Comparison of ENCODE assay signal across 31 cellular contexts in the genomic region with DNA sequence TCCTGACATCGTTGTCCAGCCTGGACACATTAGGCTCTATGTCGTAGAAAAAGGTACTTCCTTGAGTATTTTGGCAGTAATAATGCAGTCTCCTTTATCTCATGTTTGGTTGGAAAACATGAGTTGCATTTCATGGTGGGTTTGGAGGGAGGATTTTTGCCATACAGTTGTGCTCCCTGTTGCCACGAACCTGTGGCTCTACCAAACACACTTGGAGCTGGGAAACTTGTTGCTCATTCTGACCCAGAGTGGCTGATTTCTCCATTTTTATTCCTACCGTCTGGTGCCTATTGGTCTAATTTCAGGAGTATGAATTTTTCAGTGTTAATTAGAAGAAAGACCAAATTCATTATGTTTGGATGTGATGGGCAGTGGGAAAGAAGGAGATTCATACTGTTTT. TPM values are rescaled to one million over a fixed set of nuclear protein-coding genes. Genes with fewer than 3 reads are reported as not detected.
DNase-seq lines count a peak whose midpoint lies in the region; ATAC-seq and TF ChIP-seq lines count a peak whose summit lies in the region.
"Had no signal": no experiment of that assay in that cellular context is flagged by ENCODE, and none has a peak within 500 bp of the region (broad histone marks: within the 10 kb centered on the region; RNA-seq: fewer than 3 reads in every experiment).

No MANE protein-coding gene starts in this region.

- H3K4me1 ChIP-seq in HEK293 (ENCODE audit: control insufficient read depth, insufficient read depth, low read length): no peaks in the 10 kb centered on the region
- peaks cover 9% of the 10 kb centered on the region for H3K4me1 ChIP-seq in smooth muscle cell (ENCODE audit: low read depth)
- H3K4me1 ChIP-seq in suprapubic skin: peaks cover 20% of the 10 kb centered on the region
- no peaks in the 10 kb centered on the region for H3K4me1 ChIP-seq in MM.1S (ENCODE audit: low read length)
- H3K4me1 ChIP-seq: BE2C, BLaER1 had no signal

- H3K9ac ChIP-seq in smooth muscle cell (ENCODE audit: low read depth) (no peak overlapping the region), MM.1S (ENCODE audit: low read length) (no peak overlapping the region)
- H3K9ac ChIP-seq: BLaER1; BLaER1 treated with 17β-estradiol and CSF1 and Interleukin-3, amounts not matched to agents 10 nM and 100 nM had no signal

- ATAC-seq in GM18519 (IDR thresholded peaks at IDR 0.05; ENCODE audit: low FRiP score, unreplicated experiment): no peak
- no peak for ATAC-seq in GM18505 (IDR thresholded peaks at IDR 0.05; ENCODE audit: unreplicated experiment)
- ATAC-seq: A549; CD8-positive, alpha-beta T cell had no signal

- H2AFZ ChIP-seq in smooth muscle cell (ENCODE audit: low read depth) (no peak overlapping the region), MM.1S (ENCODE audit: low read length) (no peak overlapping the region)

- no peak for DNase-seq in smooth muscle cell (lab: John Stamatoyannopoulos, UW; ENCODE audit: unreplicated experiment)
- no peak for DNase-seq in suprapubic skin (ENCODE audit: low spot score in 2 of 2)
- no peak for DNase-seq in MM.1S
- DNase-seq: 8988T; ACHN; AML-193; BE2C; C1 segment of cervical spinal cord; Caco-2; Calu3; CD4-positive, alpha-beta memory T cell; CD4-positive, alpha-beta T cell; CD4-positive, CD25-positive, alpha-beta regulatory T cell; CD8-positive, alpha-beta memory T cell; CD8-positive, alpha-beta T cell; COR-L47; DMS 273 treated with DMSO at 0.1 percent for 48 hours; DMS153; DMS53; DMS79; DMS79 treated with DMSO at 0.1 percent for 48 hours; DND-41; EL had no signal

- H3K79me2 ChIP-seq in smooth muscle cell (ENCODE audit: low read depth) (peaks cover 48% of the 10 kb centered on the region), MM.1S (ENCODE audit: low read length) (no peaks in the 10 kb centered on the region)

- no peaks in the 10 kb centered on the region for H3K9me2 ChIP-seq in MM.1S (replicated peaks; ENCODE audit: insufficient read depth, low read length)

- H3K4me2 ChIP-seq in smooth muscle cell: no peak overlapping the region
- no peak overlapping the region for H3K4me2 ChIP-seq in MM.1S (ENCODE audit: low read depth, low read length)
- H3K4me2 ChIP-seq: A549; BLaER1; BLaER1 treated with 17β-estradiol and CSF1 and Interleukin-3, amounts not matched to agents 10 nM and 100 nM had no signal

- H3K27ac ChIP-seq in HEK293 (ENCODE audit: extremely low read depth, low read depth, low read length) (no peak overlapping the region), smooth muscle cell (ENCODE audit: low read depth) (peak overlapping the region; percentile 97), suprapubic skin (peak overlapping the region; percentile 29), MM.1S (ENCODE audit: low read length) (no peak overlapping the region)
- H3K27ac ChIP-seq: 22Rv1; A549; BLaER1; BLaER1 treated with 17β-estradiol and CSF1 and Interleukin-3, amounts not matched to agents 10 nM and 100 nM; C4-2B had no signal

- no peak for TF ChIP-seq POLR2A in suprapubic skin (IDR thresholded peaks at IDR 0.05)
- TF ChIP-seq POLR2A in GM18505 (IDR thresholded peaks at IDR 0.05; ENCODE audit: borderline replicate concordance, extremely low read depth, insufficient read depth, insufficient read length): no peak

- POLR2A ChIA-PET in HEK293 (lab: Yijun Ruan, JAX): no interaction called here

- H3K27me3 ChIP-seq in smooth muscle cell (ENCODE audit: low read depth): no peaks in the 10 kb centered on the region
- no peaks in the 10 kb centered on the region for H3K27me3 ChIP-seq in suprapubic skin
- no peaks in the 10 kb centered on the region for H3K27me3 ChIP-seq in MM.1S (replicated peaks; ENCODE audit: insufficient read depth, low read length)
- H3K27me3 ChIP-seq: BE2C; BLaER1; BLaER1 treated with 17β-estradiol and CSF1 and Interleukin-3, amounts not matched to agents 10 nM and 100 nM had no signal

- TF ChIP-seq EP300 in suprapubic skin (IDR thresholded peaks at IDR 0.05): no peak

- H3K9me3 ChIP-seq in HEK293 (ENCODE audit: control insufficient read depth, insufficient read depth, low read depth, low read length) (no peaks in the 10 kb centered on the region), smooth muscle cell (replicated peaks; ENCODE audit: low read depth) (no peaks in the 10 kb centered on the region), suprapubic skin (no peaks in the 10 kb centered on the region), MM.1S (replicated peaks; ENCODE audit: insufficient read depth, low read length) (no peaks in the 10 kb centered on the region)
- H3K9me3 ChIP-seq: A549, Caco-2 had no signal

- H3F3A ChIP-seq in smooth muscle cell (ENCODE audit: low read depth): peaks cover 9% of the 10 kb centered on the region
- no peaks in the 10 kb centered on the region for H3F3A ChIP-seq in MM.1S (ENCODE audit: insufficient read depth, low read length)

- H3K4me3 ChIP-seq in HEK293 (ENCODE audit: low read depth, low read length) (no peak overlapping the region), smooth muscle cell (no peak overlapping the region), suprapubic skin (no peak overlapping the region), MM.1S (ENCODE audit: low read length) (no peak overlapping the region)
- H3K4me3 ChIP-seq: A549; BLaER1; BLaER1 treated with 17β-estradiol and CSF1 and Interleukin-3, amounts not matched to agents 10 nM and 100 nM had no signal

- H4K20me1 ChIP-seq in smooth muscle cell (ENCODE audit: low read depth) (peaks cover 79% of the 10 kb centered on the region), MM.1S (ENCODE audit: insufficient read depth, low read length) (no peaks in the 10 kb centered on the region)
- H4K20me1 ChIP-seq: BLaER1 had no signal

- CTCF ChIA-PET in HEK293 (lab: Yijun Ruan, JAX): no interaction called here

- H3K36me3 ChIP-seq in HEK293 (ENCODE audit: control insufficient read depth in 2 of 2, insufficient read depth in 1 of 2, low read length in 2 of 2) (peaks cover 5 to 90% of the 10 kb centered on the region in 2 experiments; a peak in 1 of 3 replicates), smooth muscle cell (ENCODE audit: low read depth) (no peaks in the 10 kb centered on the region), suprapubic skin (peaks cover 38% of the 10 kb centered on the region), MM.1S (replicated peaks; ENCODE audit: insufficient read depth, low read length) (no peaks in the 10 kb centered on the region)

- WGBS in smooth muscle cell (ENCODE audit: low lambda C conversion rate): 98% methylated on average over 4 of the region's 4 CpGs
- 84% methylated on average over 4 of the region's 4 CpGs for WGBS in suprapubic skin

- TF ChIP-seq CTCF in HEK293 (tag by site-specific recombination; IDR thresholded peaks at IDR 0.05) (no peak), smooth muscle cell (IDR thresholded peaks at IDR 0.05; ENCODE audit: borderline replicate concordance, insufficient read depth, poor library complexity, severe bottlenecking) (no peak), suprapubic skin (IDR thresholded peaks at IDR 0.05) (no peak), MM.1S (IDR thresholded peaks at IDR 0.05; ENCODE audit: low read length) (no peak)

TF ChIP-seq in HEK293, 187 proteins besides CTCF, POLR2A, EP300 and RAD21:
- TF ChIP-seq ZSCAN23 (tag by site-specific recombination; IDR thresholded peaks at IDR 0.05) (no peak), SCRT2 (tag by site-specific recombination; IDR thresholded peaks at IDR 0.05) (peak; percentile 82), ZFP41 (tag by site-specific recombination; IDR thresholded peaks at IDR 0.05; ENCODE audit: borderline replicate concordance) (no peak), SCRT1 (tag by site-specific recombination; IDR thresholded peaks at IDR 0.05; ENCODE audit: borderline replicate concordance) (peak; percentile 88)

RNA-seq across cellular contexts. Expression of gene MPZL1, which starts 50.7 kb away (rescaled TPM):
- total RNA-seq in smooth muscle cell: 250 and 264 TPM in 2 replicates
- polyA plus RNA-seq in smooth muscle cell: 276 and 303 TPM in 2 replicates
- 10 to 100 TPM; 37.1 to 52.3 (median 39.9) TPM for total RNA-seq in suprapubic skin

Comparison
In these comparisons a context has a peak if more than half of its experiments do, and no peak if none do; other contexts are left out.
1. H3K27ac ChIP-seq: peak in smooth muscle cell (single experiment) and suprapubic skin (single experiment); none in HEK293 (single experiment) and MM.1S (single experiment).